ENCODE assay signal across 1 cellular context in the genomic region with DNA sequence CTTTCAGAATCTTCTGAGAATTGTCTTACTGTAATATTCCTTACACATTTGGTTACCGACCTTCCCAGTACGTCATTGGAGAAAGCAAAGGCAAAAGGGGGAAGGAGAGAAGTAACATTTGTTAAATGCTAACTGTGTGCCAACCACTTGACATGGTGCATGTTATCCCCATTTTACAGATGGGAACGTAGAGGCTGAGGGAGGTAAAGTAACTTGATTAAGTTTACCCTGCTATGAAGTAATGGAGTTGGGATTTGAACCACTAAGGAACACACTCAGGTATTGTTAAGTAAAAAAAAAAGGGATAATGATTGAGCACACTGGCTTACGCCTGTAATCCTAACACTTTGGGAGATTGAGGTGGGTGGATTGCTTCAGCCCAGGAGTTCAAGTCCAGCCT.
TF ChIP-seq lines count a peak whose summit lies in the region.

No MANE protein-coding gene starts in this region.

TF ChIP-seq in endothelial cell of umbilical vein, 7 proteins besides CTCF, POLR2A, EP300 and RAD21:
- no peak for TF ChIP-seq JUN (IDR thresholded peaks at IDR 0.05; ENCODE audit: borderline replicate concordance, insufficient read depth, insufficient read length, low read depth)
- no peak for TF ChIP-seq FOS (IDR thresholded peaks at IDR 0.05; ENCODE audit: borderline replicate concordance, insufficient read depth, low read length)
- TF ChIP-seq, protein P1, sequence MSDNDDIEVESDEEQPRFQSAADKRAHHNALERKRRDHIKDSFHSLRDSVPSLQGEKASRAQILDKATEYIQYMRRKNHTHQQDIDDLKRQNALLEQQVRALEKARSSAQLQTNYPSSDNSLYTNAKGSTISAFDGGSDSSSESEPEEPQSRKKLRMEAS (IDR thresholded peaks at IDR 0.05; ENCODE audit: insufficient read depth, insufficient read length) = no peak
- no peak for TF ChIP-seq EZH2 (IDR thresholded peaks at IDR 0.05; ENCODE audit: borderline replicate concordance, low read depth, low read length, severe bottlenecking)
- no peak for TF ChIP-seq GATA2 (IDR thresholded peaks at IDR 0.05; ENCODE audit: insufficient read depth, insufficient read length, low read depth, low read length)
- TF ChIP-seq MYC (IDR thresholded peaks at IDR 0.05; ENCODE audit: low read depth, low read length) = no peak
- no peak for TF ChIP-seq POLR2AphosphoS5 (IDR thresholded peaks at IDR 0.05; ENCODE audit: insufficient read depth, low read depth, low read length)
